1 cellular context compared by ENCODE assay signal in genomic region chr6:149496597-149496996, GRCh38.
TF ChIP-seq lines count a peak whose summit lies in the region.

No MANE protein-coding gene starts in this region.

TF ChIP-seq in IMR-90, 13 proteins besides CTCF, POLR2A, EP300 and RAD21:
- TF ChIP-seq FOS (IDR thresholded peaks at IDR 0.05; ENCODE audit: low read depth, low read length): peak; percentile 51; the same call in 1 of the 2 replicates
